ENCODE assay signal across 1 cellular context in the genomic region with DNA sequence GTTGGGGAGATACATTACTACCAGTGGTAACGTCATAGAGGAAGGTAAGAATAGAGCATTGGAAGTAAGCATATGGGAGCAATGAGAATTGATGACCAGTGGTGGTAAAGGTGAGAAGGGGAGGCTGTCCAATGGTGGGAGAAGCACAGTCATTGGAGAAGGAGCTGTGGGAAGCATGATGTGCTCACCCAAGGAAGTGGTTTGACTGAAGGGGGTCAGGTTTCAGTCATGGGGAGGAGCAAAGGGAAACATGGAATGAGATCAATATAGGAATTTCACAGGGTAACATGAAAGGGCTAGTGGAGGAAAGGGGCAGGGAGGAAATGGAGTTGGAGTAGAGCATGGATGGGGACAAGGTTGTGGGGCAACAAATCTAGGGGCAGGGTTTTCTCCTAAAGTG.
TF ChIP-seq lines count a peak whose summit lies in the region.

No MANE protein-coding gene starts in this region.

TF ChIP-seq in GM23338, 12 proteins besides CTCF, POLR2A, EP300 and RAD21 (continued from another document):
- TF ChIP-seq, protein P1, sequence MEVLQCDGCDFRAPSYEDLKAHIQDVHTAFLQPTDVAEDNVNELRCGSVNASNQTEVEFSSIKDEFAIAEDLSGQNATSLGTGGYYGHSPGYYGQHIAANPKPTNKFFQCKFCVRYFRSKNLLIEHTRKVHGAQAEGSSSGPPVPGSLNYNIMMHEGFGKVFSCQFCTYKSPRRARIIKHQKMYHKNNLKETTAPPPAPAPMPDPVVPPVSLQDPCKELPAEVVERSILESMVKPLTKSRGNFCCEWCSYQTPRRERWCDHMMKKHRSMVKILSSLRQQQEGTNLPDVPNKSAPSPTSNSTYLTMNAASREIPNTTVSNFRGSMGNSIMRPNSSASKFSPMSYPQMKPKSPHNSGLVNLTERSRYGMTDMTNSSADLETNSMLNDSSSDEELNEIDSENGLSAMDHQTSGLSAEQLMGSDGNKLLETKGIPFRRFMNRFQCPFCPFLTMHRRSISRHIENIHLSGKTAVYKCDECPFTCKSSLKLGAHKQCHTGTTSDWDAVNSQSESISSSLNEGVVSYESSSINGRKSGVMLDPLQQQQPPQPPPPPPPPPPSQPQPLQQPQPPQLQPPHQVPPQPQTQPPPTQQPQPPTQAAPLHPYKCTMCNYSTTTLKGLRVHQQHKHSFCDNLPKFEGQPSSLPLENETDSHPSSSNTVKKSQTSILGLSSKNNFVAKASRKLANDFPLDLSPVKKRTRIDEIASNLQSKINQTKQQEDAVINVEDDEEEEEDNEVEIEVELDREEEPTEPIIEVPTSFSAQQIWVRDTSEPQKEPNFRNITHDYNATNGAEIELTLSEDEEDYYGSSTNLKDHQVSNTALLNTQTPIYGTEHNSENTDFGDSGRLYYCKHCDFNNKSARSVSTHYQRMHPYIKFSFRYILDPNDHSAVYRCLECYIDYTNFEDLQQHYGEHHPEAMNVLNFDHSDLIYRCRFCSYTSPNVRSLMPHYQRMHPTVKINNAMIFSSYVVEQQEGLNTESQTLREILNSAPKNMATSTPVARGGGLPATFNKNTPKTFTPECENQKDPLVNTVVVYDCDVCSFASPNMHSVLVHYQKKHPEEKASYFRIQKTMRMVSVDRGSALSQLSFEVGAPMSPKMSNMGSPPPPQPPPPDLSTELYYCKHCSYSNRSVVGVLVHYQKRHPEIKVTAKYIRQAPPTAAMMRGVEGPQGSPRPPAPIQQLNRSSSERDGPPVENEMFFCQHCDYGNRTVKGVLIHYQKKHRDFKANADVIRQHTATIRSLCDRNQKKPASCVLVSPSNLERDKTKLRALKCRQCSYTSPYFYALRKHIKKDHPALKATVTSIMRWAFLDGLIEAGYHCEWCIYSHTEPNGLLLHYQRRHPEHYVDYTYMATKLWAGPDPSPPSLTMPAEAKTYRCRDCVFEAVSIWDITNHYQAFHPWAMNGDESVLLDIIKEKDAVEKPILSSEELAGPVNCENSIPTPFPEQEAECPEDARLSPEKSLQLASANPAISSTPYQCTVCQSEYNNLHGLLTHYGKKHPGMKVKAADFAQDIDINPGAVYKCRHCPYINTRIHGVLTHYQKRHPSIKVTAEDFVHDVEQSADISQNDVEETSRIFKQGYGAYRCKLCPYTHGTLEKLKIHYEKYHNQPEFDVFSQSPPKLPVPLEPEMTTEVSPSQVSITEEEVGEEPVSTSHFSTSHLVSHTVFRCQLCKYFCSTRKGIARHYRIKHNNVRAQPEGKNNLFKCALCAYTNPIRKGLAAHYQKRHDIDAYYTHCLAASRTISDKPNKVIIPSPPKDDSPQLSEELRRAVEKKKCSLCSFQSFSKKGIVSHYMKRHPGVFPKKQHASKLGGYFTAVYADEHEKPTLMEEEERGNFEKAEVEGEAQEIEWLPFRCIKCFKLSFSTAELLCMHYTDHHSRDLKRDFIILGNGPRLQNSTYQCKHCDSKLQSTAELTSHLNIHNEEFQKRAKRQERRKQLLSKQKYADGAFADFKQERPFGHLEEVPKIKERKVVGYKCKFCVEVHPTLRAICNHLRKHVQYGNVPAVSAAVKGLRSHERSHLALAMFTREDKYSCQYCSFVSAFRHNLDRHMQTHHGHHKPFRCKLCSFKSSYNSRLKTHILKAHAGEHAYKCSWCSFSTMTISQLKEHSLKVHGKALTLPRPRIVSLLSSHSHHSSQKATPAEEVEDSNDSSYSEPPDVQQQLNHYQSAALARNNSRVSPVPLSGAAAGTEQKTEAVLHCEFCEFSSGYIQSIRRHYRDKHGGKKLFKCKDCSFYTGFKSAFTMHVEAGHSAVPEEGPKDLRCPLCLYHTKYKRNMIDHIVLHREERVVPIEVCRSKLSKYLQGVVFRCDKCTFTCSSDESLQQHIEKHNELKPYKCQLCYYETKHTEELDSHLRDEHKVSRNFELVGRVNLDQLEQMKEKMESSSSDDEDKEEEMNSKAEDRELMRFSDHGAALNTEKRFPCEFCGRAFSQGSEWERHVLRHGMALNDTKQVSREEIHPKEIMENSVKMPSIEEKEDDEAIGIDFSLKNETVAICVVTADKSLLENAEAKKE (CRISPR knock-in tag; IDR thresholded peaks at IDR 0.05): no peak
